Comparison of ENCODE assay signal across 15 cellular contexts in the genomic region with DNA sequence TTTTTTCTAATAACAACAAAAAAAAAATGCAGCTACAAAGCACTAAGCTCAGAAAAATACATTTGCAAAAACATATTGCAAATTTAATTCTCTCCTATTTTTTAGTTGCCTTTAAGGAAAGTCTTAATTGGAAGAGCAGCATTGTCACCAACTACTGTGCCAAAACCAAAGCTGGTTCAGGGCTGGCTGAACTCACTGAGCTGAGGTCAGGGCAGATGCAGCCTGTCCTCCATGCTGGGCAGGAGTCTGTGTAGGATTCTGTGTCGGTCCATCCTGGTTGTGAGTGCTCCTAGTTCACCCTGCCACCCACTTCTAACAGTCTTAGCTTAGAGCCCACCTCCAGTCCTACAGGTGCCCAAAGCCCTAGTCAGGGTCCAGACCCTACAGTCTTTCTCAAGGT.
DNase-seq lines count a peak whose midpoint lies in the region; ATAC-seq and TF ChIP-seq lines count a peak whose summit lies in the region.
"Had no signal": no experiment of that assay in that cellular context is flagged by ENCODE, and none has a peak within 500 bp of the region (broad histone marks: within the 10 kb centered on the region; RNA-seq: fewer than 3 reads in every experiment).

No MANE protein-coding gene starts in this region.

- CTCF ChIA-PET in activated CD4-positive, alpha-beta T cell treated with anti-CD3 and anti-CD28 coated beads for 36 hours (lab: Charles Lee), result interaction anchor here (0.7 kb wide), 2 partner anchors 21 to 270 kb away, joined by 3 to 4 read pairs; no protein-coding TSS in a partner anchor

- no peaks in the 10 kb centered on the region for H3K9me3 Mint-ChIP-seq in endodermal cell
- H3K9me3 Mint-ChIP-seq in activated CD4-positive, alpha-beta T cell treated with anti-CD3 and anti-CD28 coated beads for 36 hours (ENCODE audit: low read depth), result no peaks in the 10 kb centered on the region
- H3K9me3 Mint-ChIP-seq: activated naive CD8-positive, alpha-beta T cell treated with anti-CD3 and anti-CD28 coated beads, Interleukin-2, amount 50 U/mL, for 24 hours; activated T-helper 17 cell treated with anti-CD3 and anti-CD28 coated beads, Interleukin-2, amount 50 U/mL, for 72 hours had no signal

- 92% methylated on average over 1 of the region's 1 CpG; no CpG with 5 or more reads in 1 of the 2 experiments for WGBS in endodermal cell (ENCODE audit: insufficient coverage in 1 of 2, insufficient read length in 1 of 2), 2 experiments

- POLR2A ChIA-PET in activated CD4-positive, alpha-beta T cell treated with anti-CD3 and anti-CD28 coated beads for 36 hours (lab: Charles Lee), result no interaction called here

- peaks cover 11% of the 10 kb centered on the region for H3K4me1 Mint-ChIP-seq in endodermal cell
- no peaks in the 10 kb centered on the region for H3K4me1 Mint-ChIP-seq in activated CD4-positive, alpha-beta T cell treated with anti-CD3 and anti-CD28 coated beads for 36 hours
- H3K4me1 Mint-ChIP-seq: activated naive CD8-positive, alpha-beta T cell treated with anti-CD3 and anti-CD28 coated beads, Interleukin-2, amount 50 U/mL, for 24 hours; activated T-helper 17 cell treated with anti-CD3 and anti-CD28 coated beads, Interleukin-2, amount 50 U/mL, for 72 hours had no signal

- H3K27ac Mint-ChIP-seq in endodermal cell, result no peak overlapping the region
- no peak overlapping the region for H3K27ac Mint-ChIP-seq in activated CD4-positive, alpha-beta T cell treated with anti-CD3 and anti-CD28 coated beads for 36 hours
- H3K27ac Mint-ChIP-seq: activated naive CD8-positive, alpha-beta T cell treated with anti-CD3 and anti-CD28 coated beads, Interleukin-2, amount 50 U/mL, for 24 hours; activated T-helper 17 cell treated with anti-CD3 and anti-CD28 coated beads, Interleukin-2, amount 50 U/mL, for 72 hours had no signal

- DNase-seq in GM03348 (ENCODE audit: low spot score), result peak; percentile 37
- DNase-seq in endodermal cell, result no peak
- no peak for DNase-seq in lower lobe of right lung
- no peak for DNase-seq in NCI-H526 (lab: John Stamatoyannopoulos, UW)
- no peak for DNase-seq in activated CD4-positive, alpha-beta T cell treated with anti-CD3 and anti-CD28 coated beads for 36 hours
- DNase-seq in RKO (ENCODE audit: low spot score), result no peak
- DNase-seq: activated CD4-positive, CD25-positive, alpha-beta regulatory T cell; activated naive CD8-positive, alpha-beta T cell treated with anti-CD3 and anti-CD28 coated beads, Interleukin-2, amount 50 U/mL, for 24 hours; central memory CD4-positive, alpha-beta T cell; NCI-H1436 treated with DMSO at 0.1 percent for 48 hours; SIG-M5 had no signal

- no peaks in the 10 kb centered on the region for H3K36me3 ChIP-seq in endodermal cell (ENCODE audit: control insufficient read depth, insufficient read depth, low read length)
- H3K36me3 ChIP-seq in lower lobe of right lung, result no peaks in the 10 kb centered on the region
- no peaks in the 10 kb centered on the region for H3K36me3 ChIP-seq in subcutaneous abdominal adipose tissue (ENCODE audit: control insufficient read depth in 5 of 5, insufficient read depth in 5 of 5, low read length in 5 of 5)
- H3K36me3 ChIP-seq: neutrophil had no signal

- TF ChIP-seq CTCF in endodermal cell (conservative IDR thresholded peaks at IDR 0.05) (no peak), lower lobe of right lung (IDR thresholded peaks at IDR 0.05) (no peak)

- no peaks in the 10 kb centered on the region for H3K9me3 ChIP-seq in endodermal cell (ENCODE audit: control insufficient read depth, low read length)
- H3K9me3 ChIP-seq in lower lobe of right lung, result no peaks in the 10 kb centered on the region
- no peaks in the 10 kb centered on the region for H3K9me3 ChIP-seq in subcutaneous abdominal adipose tissue (ENCODE audit: control insufficient read depth in 5 of 5, low read length in 5 of 5)
- H3K9me3 ChIP-seq: neutrophil had no signal

- peaks cover 7% of the 10 kb centered on the region for H3K27me3 Mint-ChIP-seq in endodermal cell (ENCODE audit: insufficient read depth)
- H3K27me3 Mint-ChIP-seq in activated CD4-positive, alpha-beta T cell treated with anti-CD3 and anti-CD28 coated beads for 36 hours, result no peaks in the 10 kb centered on the region
- H3K27me3 Mint-ChIP-seq: activated naive CD8-positive, alpha-beta T cell treated with anti-CD3 and anti-CD28 coated beads, Interleukin-2, amount 50 U/mL, for 24 hours had no signal

- H3K27ac ChIP-seq in endodermal cell (ENCODE audit: low read depth, low read length) (peak overlapping the region; percentile 89), lower lobe of right lung (peak overlapping the region; percentile 56), subcutaneous abdominal adipose tissue (ENCODE audit: low read depth, low read length) (peak overlapping the region; percentile 80)
- H3K27ac ChIP-seq: neutrophil had no signal

- no peaks in the 10 kb centered on the region for H3K36me3 Mint-ChIP-seq in endodermal cell (ENCODE audit: low read depth)
- no peaks in the 10 kb centered on the region for H3K36me3 Mint-ChIP-seq in activated CD4-positive, alpha-beta T cell treated with anti-CD3 and anti-CD28 coated beads for 36 hours (ENCODE audit: low read depth)

- intact Hi-C loops in lower lobe of right lung (cut with DNase I), result no loop called here
- intact Hi-C loops in activated CD4-positive, alpha-beta T cell treated with anti-CD3 and anti-CD28 coated beads for 36 hours (cut with DNase I, micrococcal nuclease), result no loop called here

- peak in 1 of 2 donors; percentile 13 for ATAC-seq in lower lobe of right lung
- ATAC-seq in activated CD4-positive, alpha-beta T cell treated with anti-CD3 and anti-CD28 coated beads for 36 hours, result no peak
- ATAC-seq in HG02571 (IDR thresholded peaks at IDR 0.05; ENCODE audit: unreplicated experiment), result no peak
- ATAC-seq: activated naive CD8-positive, alpha-beta T cell treated with anti-CD3 and anti-CD28 coated beads, Interleukin-2, amount 50 U/mL, for 24 hours; activated T-helper 17 cell treated with anti-CD3 and anti-CD28 coated beads, Interleukin-2, amount 50 U/mL, for 72 hours had no signal

- H3K4me3 ChIP-seq in endodermal cell (ENCODE audit: low read length), result no peak overlapping the region
- no peak overlapping the region for H3K4me3 ChIP-seq in lower lobe of right lung
- peak overlapping the region in 1 of 5 donors; percentile 8 for H3K4me3 ChIP-seq in subcutaneous abdominal adipose tissue (ENCODE audit: low read depth in 1 of 5, low read length in 5 of 5)

- peaks cover 7% of the 10 kb centered on the region for H3K4me1 ChIP-seq in endodermal cell (ENCODE audit: control insufficient read depth, insufficient read depth, low read length)
- H3K4me1 ChIP-seq in lower lobe of right lung, result peaks cover 14% of the 10 kb centered on the region
- peaks cover 11 to 52% (median 35%) of the 10 kb centered on the region in 5 donors for H3K4me1 ChIP-seq in subcutaneous abdominal adipose tissue (ENCODE audit: control insufficient read depth in 5 of 5, insufficient read depth in 5 of 5, low read length in 5 of 5)

- H3K4me3 Mint-ChIP-seq in endodermal cell, result no peak overlapping the region
- H3K4me3 Mint-ChIP-seq in activated CD4-positive, alpha-beta T cell treated with anti-CD3 and anti-CD28 coated beads for 36 hours, result no peak overlapping the region
- H3K4me3 Mint-ChIP-seq: activated naive CD8-positive, alpha-beta T cell treated with anti-CD3 and anti-CD28 coated beads, Interleukin-2, amount 50 U/mL, for 24 hours; activated T-helper 17 cell treated with anti-CD3 and anti-CD28 coated beads, Interleukin-2, amount 50 U/mL, for 72 hours had no signal

- H3K9ac ChIP-seq in endodermal cell (ENCODE audit: extremely low read depth, low read length, poor library complexity, severe bottlenecking) (no peak overlapping the region), subcutaneous abdominal adipose tissue (ENCODE audit: low read length in 5 of 5) (no peak overlapping the region)

- H3K27me3 ChIP-seq in endodermal cell (ENCODE audit: control insufficient read depth, insufficient read depth, low read length, poor library complexity, severe bottlenecking) (no peaks in the 10 kb centered on the region), lower lobe of right lung (ENCODE audit: low read depth) (no peaks in the 10 kb centered on the region), subcutaneous abdominal adipose tissue (ENCODE audit: control insufficient read depth in 5 of 5, insufficient read depth in 4 of 5, low read length in 5 of 5) (no peaks in the 10 kb centered on the region)
- H3K27me3 ChIP-seq: neutrophil had no signal
